24 cellular contexts compared by ENCODE assay signal in the genomic region with DNA sequence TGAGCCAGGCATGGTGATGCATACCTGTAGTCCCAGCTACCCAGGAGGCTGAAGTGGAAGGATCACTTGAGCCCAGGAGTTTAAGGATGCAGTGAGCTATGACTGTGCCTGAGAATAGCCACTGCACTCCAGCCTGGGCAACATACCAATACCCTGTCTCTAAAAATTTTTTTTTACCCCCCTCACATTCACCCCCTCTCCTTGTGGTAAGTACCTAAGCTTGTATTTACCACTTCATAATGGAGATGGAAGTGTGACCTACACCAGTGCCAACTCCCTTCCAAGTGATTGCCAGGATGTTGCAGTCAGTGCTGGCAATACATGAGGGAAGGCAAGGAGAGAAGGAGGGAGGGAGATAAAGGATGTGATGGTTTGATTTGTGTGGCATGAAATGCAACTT.
"Had no signal": no experiment of that assay in that cellular context is flagged by ENCODE, and none has a peak within 500 bp of the region (broad histone marks: within the 10 kb centered on the region; RNA-seq: fewer than 3 reads in every experiment).

No MANE protein-coding gene starts in this region.

- H3K27ac Mint-ChIP-seq: activated CD4-positive, alpha-beta memory T cell treated with anti-CD3 and anti-CD28 coated beads for 36 hours; activated CD4-positive, alpha-beta T cell treated with anti-CD3 and anti-CD28 coated beads, Interleukin-2, amount 10 ng/mL, durations not matched to agents 7 days and 5 days; activated naive CD4-positive, alpha-beta T cell treated with anti-CD3 and anti-CD28 coated beads, Interleukin-2, amount 50 U/mL, for 72 hours; activated naive CD8-positive, alpha-beta T cell treated with anti-CD3 and anti-CD28 coated beads, Interleukin-2, amount 50 U/mL, for 24 hours; brain; T-helper 17 cell had no signal

- H3K27ac ChIP-seq: VCaP had no signal

- H3K9me3 Mint-ChIP-seq: activated CD4-positive, alpha-beta memory T cell treated with anti-CD3 and anti-CD28 coated beads for 36 hours; activated CD4-positive, alpha-beta T cell treated with anti-CD3 and anti-CD28 coated beads, Interleukin-2, amount 10 ng/mL, durations not matched to agents 7 days and 5 days; activated naive CD4-positive, alpha-beta T cell treated with anti-CD3 and anti-CD28 coated beads, Interleukin-2, amount 50 U/mL, for 72 hours; activated naive CD8-positive, alpha-beta T cell treated with anti-CD3 and anti-CD28 coated beads, Interleukin-2, amount 50 U/mL, for 24 hours; activated T-cell treated with anti-CD3 and anti-CD28 coated beads, Interleukin-2, amount 50 U/mL, for 4 hours; brain had no signal

- H3K27me3 Mint-ChIP-seq: activated CD4-positive, alpha-beta memory T cell treated with anti-CD3 and anti-CD28 coated beads for 36 hours; activated CD4-positive, alpha-beta T cell treated with anti-CD3 and anti-CD28 coated beads, Interleukin-2, amount 10 ng/mL, durations not matched to agents 7 days and 5 days; activated naive CD8-positive, alpha-beta T cell treated with anti-CD3 and anti-CD28 coated beads, Interleukin-2, amount 50 U/mL, for 24 hours; T-helper 17 cell had no signal

- ATAC-seq: activated naive CD4-positive, alpha-beta T cell treated with anti-CD3 and anti-CD28 coated beads, Interleukin-2, amount 50 U/mL, for 72 hours; activated naive CD8-positive, alpha-beta T cell treated with anti-CD3 and anti-CD28 coated beads, Interleukin-2, amount 50 U/mL, for 24 hours; activated T-cell treated with anti-CD3 and anti-CD28 coated beads, Interleukin-2, amount 50 U/mL, for 4 hours; PC-3; T-helper 17 cell had no signal

- H3K4me1 Mint-ChIP-seq: activated CD4-positive, alpha-beta T cell treated with anti-CD3 and anti-CD28 coated beads, Interleukin-2, amount 10 ng/mL, durations not matched to agents 7 days and 5 days; T-helper 17 cell had no signal

- DNase-seq: activated CD4-positive, alpha-beta memory T cell treated with anti-CD3 and anti-CD28 coated beads for 36 hours; activated CD4-positive, alpha-beta T cell treated with anti-CD3 and anti-CD28 coated beads, Interleukin-2, amount 10 ng/mL, durations not matched to agents 7 days and 5 days; activated CD4-positive, CD25-positive, alpha-beta regulatory T cell; activated CD8-positive, alpha-beta memory T cell treated with anti-CD3 and anti-CD28 coated beads for 24 hours; activated effector memory CD4-positive, alpha-beta T cell treated with anti-CD3 and anti-CD28 coated beads, Interleukin-2, amount 50 U/mL, for 16 hours; activated naive CD4-positive, alpha-beta T cell treated with Interleukin-2 at 50 U/mL for 16 hours; activated naive CD8-positive, alpha-beta T cell treated with anti-CD3 and anti-CD28 coated beads, Interleukin-2, amount 50 U/mL, for 24 hours; activated T-cell treated with anti-CD3 and anti-CD28 coated beads, Interleukin-2, amount 50 U/mL, for 4 hours; amygdala; MM.1S; NCI-H1105; NCI-H1436; NCI-H1694 treated with DMSO at 0.1 percent for 48 hours; NCI-H2171 treated with DMSO at 0.1 percent for 48 hours; NCI-H345; NCI-H510A; NCI-H526 treated with DMSO at 0.1 percent for 48 hours; PC-3; SIG-M5; T-helper 17 cell; T1000 had no signal

- H3K4me3 Mint-ChIP-seq: activated CD4-positive, alpha-beta memory T cell treated with anti-CD3 and anti-CD28 coated beads for 36 hours; activated CD4-positive, alpha-beta T cell treated with anti-CD3 and anti-CD28 coated beads, Interleukin-2, amount 10 ng/mL, durations not matched to agents 7 days and 5 days; activated naive CD8-positive, alpha-beta T cell treated with anti-CD3 and anti-CD28 coated beads, Interleukin-2, amount 50 U/mL, for 24 hours; activated T-cell treated with anti-CD3 and anti-CD28 coated beads, Interleukin-2, amount 50 U/mL, for 4 hours; brain; T-helper 17 cell had no signal

- H3K36me3 Mint-ChIP-seq: activated CD4-positive, alpha-beta memory T cell treated with anti-CD3 and anti-CD28 coated beads for 36 hours; activated naive CD4-positive, alpha-beta T cell treated with anti-CD3 and anti-CD28 coated beads, Interleukin-2, amount 50 U/mL, for 72 hours had no signal
